1 cellular context compared by ENCODE assay signal in the genomic region with DNA sequence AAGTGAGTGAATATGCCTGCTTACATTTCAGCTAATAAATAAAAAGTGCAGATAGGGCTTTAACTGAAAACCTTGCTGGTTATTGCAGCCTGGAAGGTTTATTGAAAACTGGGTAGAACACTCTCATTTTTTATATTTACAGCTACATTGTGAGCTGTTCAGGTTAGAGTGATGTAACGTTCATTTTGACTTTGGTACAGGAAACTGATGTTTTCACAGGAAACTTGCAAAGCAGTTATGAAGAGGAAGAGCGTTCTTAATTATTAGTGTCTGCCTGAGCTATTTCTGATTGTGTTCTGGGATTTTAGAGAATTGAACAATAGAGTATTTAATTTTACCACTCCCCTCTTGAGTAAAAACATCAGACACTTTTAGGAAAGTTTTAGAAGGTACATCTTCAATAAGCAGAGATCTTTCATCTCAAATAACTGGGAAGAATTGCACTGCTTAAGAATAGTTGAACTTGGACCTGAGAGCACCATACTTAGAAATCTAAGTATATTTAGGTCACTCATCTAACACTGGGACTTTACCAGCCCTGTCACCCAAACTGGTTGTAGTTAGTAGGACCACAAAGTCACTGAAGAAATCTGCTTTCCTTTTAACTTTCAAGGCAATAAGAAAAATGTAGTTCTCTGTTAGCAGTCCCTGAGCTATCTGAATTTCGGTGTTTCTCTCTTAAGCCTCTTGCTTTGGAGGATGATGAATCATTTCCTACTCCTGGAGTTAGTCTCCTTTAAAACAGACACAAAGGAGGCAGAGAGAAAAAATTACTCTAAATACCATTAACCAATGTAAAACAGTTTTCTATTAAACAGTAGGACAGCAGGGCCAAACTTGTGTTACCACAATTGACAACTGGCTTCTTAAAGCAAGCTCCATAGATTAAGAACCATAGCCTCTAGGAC.
TF ChIP-seq lines count a peak whose summit lies in the region.

No MANE protein-coding gene starts in this region.

TF ChIP-seq in IMR-90, 13 proteins besides CTCF, POLR2A, EP300 and RAD21 (continued from another document):
- TF ChIP-seq USF2 (IDR thresholded peaks at IDR 0.05; ENCODE audit: low read depth, low read length) (no peak), MAFK (IDR thresholded peaks at IDR 0.05; ENCODE audit: low read depth, low read length) (no peak), CEBPB (IDR thresholded peaks at IDR 0.05; ENCODE audit: low read depth, low read length) (no peak), CHD1 (IDR thresholded peaks at IDR 0.05; ENCODE audit: low read depth, low read length) (no peak), RCOR1 (IDR thresholded peaks at IDR 0.05; ENCODE audit: insufficient replicate concordance, low read length) (no peak), RFX5 (IDR thresholded peaks at IDR 0.05; ENCODE audit: low read depth, low read length) (no peak), MAZ (IDR thresholded peaks at IDR 0.05; ENCODE audit: borderline replicate concordance, low read depth, low read length) (no peak), FOS (IDR thresholded peaks at IDR 0.05; ENCODE audit: low read depth, low read length) (no peak), SMC3 (IDR thresholded peaks at IDR 0.05; ENCODE audit: low read depth, low read length) (no peak), MXI1 (IDR thresholded peaks at IDR 0.05; ENCODE audit: borderline replicate concordance, low read depth, low read length) (no peak), BHLHE40 (IDR thresholded peaks at IDR 0.05; ENCODE audit: low read depth, low read length) (no peak)
- TF ChIP-seq, protein P1, sequence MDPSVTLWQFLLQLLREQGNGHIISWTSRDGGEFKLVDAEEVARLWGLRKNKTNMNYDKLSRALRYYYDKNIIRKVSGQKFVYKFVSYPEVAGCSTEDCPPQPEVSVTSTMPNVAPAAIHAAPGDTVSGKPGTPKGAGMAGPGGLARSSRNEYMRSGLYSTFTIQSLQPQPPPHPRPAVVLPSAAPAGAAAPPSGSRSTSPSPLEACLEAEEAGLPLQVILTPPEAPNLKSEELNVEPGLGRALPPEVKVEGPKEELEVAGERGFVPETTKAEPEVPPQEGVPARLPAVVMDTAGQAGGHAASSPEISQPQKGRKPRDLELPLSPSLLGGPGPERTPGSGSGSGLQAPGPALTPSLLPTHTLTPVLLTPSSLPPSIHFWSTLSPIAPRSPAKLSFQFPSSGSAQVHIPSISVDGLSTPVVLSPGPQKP (IDR thresholded peaks at IDR 0.05; ENCODE audit: borderline replicate concordance, low read depth, low read length) = no peak
TF ChIP-seq in IMR-90: peak in this region for 0.
